In the genomic region with DNA sequence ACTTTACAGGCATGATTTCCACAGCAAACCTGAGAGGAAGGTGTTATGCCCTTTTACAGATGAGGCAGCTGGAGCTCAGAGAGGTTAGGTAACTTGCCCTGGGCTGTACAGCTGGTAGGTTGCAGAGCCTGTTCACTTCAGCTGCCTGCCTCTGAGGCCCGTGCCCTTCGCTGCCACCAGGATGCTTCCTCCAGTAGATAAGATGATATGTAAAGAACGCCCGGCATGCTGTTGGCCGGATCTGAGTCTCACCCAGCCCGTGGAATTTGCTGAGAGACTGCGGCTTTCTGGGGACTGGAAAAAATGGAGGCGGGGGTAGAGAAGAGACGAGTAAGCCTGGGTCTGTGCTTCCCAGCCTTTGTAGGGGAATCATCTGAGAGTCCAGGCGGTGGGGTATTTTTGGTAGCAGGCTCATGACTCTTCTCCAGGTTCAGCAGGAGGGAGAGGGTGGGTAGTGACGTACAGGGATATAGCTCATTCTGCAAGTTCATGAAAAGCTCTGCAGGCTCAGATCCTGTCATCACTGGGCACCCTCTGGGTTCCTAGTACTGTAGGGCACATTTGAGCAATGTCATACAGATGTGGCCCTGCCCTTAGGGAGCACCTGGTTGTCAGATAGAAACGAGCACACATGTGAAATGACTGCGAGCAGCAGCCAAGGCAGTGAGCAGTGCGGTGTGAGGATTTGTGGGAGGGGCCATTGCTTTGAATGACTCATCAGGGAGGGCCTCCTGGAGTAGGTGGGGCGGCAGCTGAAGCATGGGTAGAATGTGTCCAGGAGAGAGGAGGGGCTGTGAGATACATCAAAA, we compare ENCODE assay signal across 11 cellular contexts.
A peak's percentile ranks its signal among the peaks of the same experiment; 100 is the strongest.
DNase-seq lines count a peak whose midpoint lies in the region; ATAC-seq and TF ChIP-seq lines count a peak whose summit lies in the region.
"Had no signal": no experiment of that assay in that cellular context is flagged by ENCODE, and none has a peak within 500 bp of the region (broad histone marks: within the 10 kb centered on the region; RNA-seq: fewer than 3 reads in every experiment).

No MANE protein-coding gene starts in this region.

- TF ChIP-seq POLR2A in prostate gland (IDR thresholded peaks at IDR 0.05) = no peak

- H3K36me3 Mint-ChIP-seq in glutamatergic neuron (ENCODE audit: unreplicated experiment) = no peaks in the 10 kb centered on the region
- no peaks in the 10 kb centered on the region for H3K36me3 Mint-ChIP-seq in stimulated activated naive B cell treated with anti-CD40 and anti-IgM and Interleukin-4, amounts not matched to agents 10 μg/mL and 1 μg/mL and 100 μg/mL, for 72 hours

- H3K4me3 Mint-ChIP-seq in glutamatergic neuron (ENCODE audit: unreplicated experiment) = no peak overlapping the region
- no peak overlapping the region for H3K4me3 Mint-ChIP-seq in stimulated activated naive B cell treated with anti-CD40 and anti-IgM and Interleukin-4, amounts not matched to agents 10 μg/mL and 1 μg/mL and 100 μg/mL, for 72 hours
- H3K4me3 Mint-ChIP-seq: central memory CD8-positive, alpha-beta T cell had no signal

- peak overlapping the region; percentile 17 for H3K27ac Mint-ChIP-seq in glutamatergic neuron (ENCODE audit: unreplicated experiment)
- H3K27ac Mint-ChIP-seq in stimulated activated naive B cell treated with anti-CD40 and anti-IgM and Interleukin-4, amounts not matched to agents 10 μg/mL and 1 μg/mL and 100 μg/mL, for 72 hours = no peak overlapping the region

- H3K4me1 Mint-ChIP-seq in glutamatergic neuron (ENCODE audit: low read depth, unreplicated experiment) = peaks cover 68% of the 10 kb centered on the region
- peaks cover 0 to 1% of the 10 kb centered on the region in 2 donors for H3K4me1 Mint-ChIP-seq in stimulated activated naive B cell treated with anti-CD40 and anti-IgM and Interleukin-4, amounts not matched to agents 10 μg/mL and 1 μg/mL and 100 μg/mL, for 72 hours
- H3K4me1 Mint-ChIP-seq: central memory CD8-positive, alpha-beta T cell had no signal

- peak; percentile 4 for DNase-seq in activated T-cell treated with anti-CD3 and anti-CD28 coated beads for 24 hours (ENCODE audit: low read depth)
- DNase-seq in activated T-cell treated with anti-CD3 and anti-CD28 coated beads, Interleukin-2, amount 50 U/mL, for 1 hour = no peak
- peak; percentile 69 for DNase-seq in RPMI8226
- no peak for DNase-seq in glutamatergic neuron
- no peak for DNase-seq in stimulated activated naive B cell treated with anti-CD40 and anti-IgM and Interleukin-4, amounts not matched to agents 10 μg/mL and 1 μg/mL and 100 μg/mL, for 72 hours
- DNase-seq in globus pallidus (ENCODE audit: low spot score) = no peak
- DNase-seq in prostate gland (ENCODE audit: low spot score) = no peak
- DNase-seq: NCI-H2107 had no signal

- H3K27ac ChIP-seq in prostate gland = no peak overlapping the region
- H3K27ac ChIP-seq: skin epidermis had no signal

- intact Hi-C loops in prostate gland (cut with DNase I) = no loop called here

- no peaks in the 10 kb centered on the region for H3K9me3 ChIP-seq in prostate gland

- H3K4me3 ChIP-seq in prostate gland = no peak overlapping the region
- H3K4me3 ChIP-seq: skin epidermis had no signal

- H3K9me3 Mint-ChIP-seq in glutamatergic neuron (ENCODE audit: unreplicated experiment) = peaks cover 9% of the 10 kb centered on the region
- H3K9me3 Mint-ChIP-seq in stimulated activated naive B cell treated with anti-CD40 and anti-IgM and Interleukin-4, amounts not matched to agents 10 μg/mL and 1 μg/mL and 100 μg/mL, for 72 hours = no peaks in the 10 kb centered on the region
- H3K9me3 Mint-ChIP-seq: central memory CD8-positive, alpha-beta T cell had no signal

- TF ChIP-seq CTCF in glutamatergic neuron (IDR thresholded peaks at IDR 0.05; ENCODE audit: partially characterized antibody, unreplicated experiment) = no peak
- no peak for TF ChIP-seq CTCF in prostate gland (IDR thresholded peaks at IDR 0.05)

- H3K27me3 Mint-ChIP-seq in glutamatergic neuron (ENCODE audit: unreplicated experiment) = peaks cover 3% of the 10 kb centered on the region
- H3K27me3 Mint-ChIP-seq in stimulated activated naive B cell treated with anti-CD40 and anti-IgM and Interleukin-4, amounts not matched to agents 10 μg/mL and 1 μg/mL and 100 μg/mL, for 72 hours = peaks cover 24 to 34% of the 10 kb centered on the region in 2 donors

- peak; percentile 65 to 92 for ATAC-seq in stimulated activated naive B cell treated with anti-CD40 and anti-IgM and Interleukin-4, amounts not matched to agents 10 μg/mL and 1 μg/mL and 100 μg/mL, for 72 hours (replicated peaks)
- no peak for ATAC-seq in GM21447 (IDR thresholded peaks at IDR 0.05; ENCODE audit: unreplicated experiment)

- H3K4me1 ChIP-seq in prostate gland (replicated peaks) = peaks cover 16% of the 10 kb centered on the region

- no peaks in the 10 kb centered on the region for H3K27me3 ChIP-seq in prostate gland (replicated peaks; ENCODE audit: insufficient read depth)

- 81% methylated on average over 15 of the region's 15 CpGs for WGBS in prostate gland

- H3K36me3 ChIP-seq in prostate gland = no peaks in the 10 kb centered on the region

Comparison
In these comparisons a context has a peak if more than half of its experiments do, and no peak if none do; other contexts are left out.
1. DNase-seq: peak in activated T-cell treated with anti-CD3 and anti-CD28 coated beads for 24 hours (single experiment) and RPMI8226 (single experiment); none in activated T-cell treated with anti-CD3 and anti-CD28 coated beads, Interleukin-2, amount 50 U/mL, for 1 hour (single experiment), glutamatergic neuron (single experiment), stimulated activated naive B cell treated with anti-CD40 and anti-IgM and Interleukin-4, amounts not matched to agents 10 μg/mL and 1 μg/mL and 100 μg/mL, for 72 hours (single experiment), globus pallidus (single experiment) and prostate gland (single experiment).